In the genomic region with DNA sequence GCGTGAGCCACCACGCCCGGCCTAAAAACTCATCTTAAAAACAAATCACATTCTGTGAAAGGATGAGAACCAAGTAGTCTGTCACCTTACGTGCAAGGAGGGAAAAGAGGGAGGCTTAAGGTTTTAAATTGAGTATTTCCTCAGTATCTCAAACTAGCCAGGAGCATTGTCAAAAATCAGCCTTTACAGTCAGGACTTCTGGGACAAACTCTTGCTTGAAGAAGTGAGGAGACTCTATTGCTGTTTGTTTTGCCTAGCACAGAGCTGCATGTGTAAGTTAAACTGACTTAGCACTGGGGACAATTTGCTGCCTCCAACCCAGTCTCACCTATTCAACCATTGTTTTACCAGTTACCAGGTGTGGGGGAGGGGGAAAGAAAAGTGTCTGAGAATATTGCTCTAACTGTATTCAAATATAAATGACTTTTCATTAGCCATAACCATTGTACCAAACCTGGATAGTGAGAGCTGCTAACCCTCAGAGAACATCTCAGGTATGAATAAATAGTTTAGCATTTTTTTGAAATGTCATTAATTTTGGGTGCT, we compare ENCODE assay signal across 22 cellular contexts. TPM values are rescaled to one million over a fixed set of nuclear protein-coding genes. Genes with fewer than 3 reads are reported as not detected.
DNase-seq lines count a peak whose midpoint lies in the region; ATAC-seq, FAIRE-seq and TF ChIP-seq lines count a peak whose summit lies in the region.
"Had no signal": no experiment of that assay in that cellular context is flagged by ENCODE, and none has a peak within 500 bp of the region (broad histone marks: within the 10 kb centered on the region; RNA-seq: fewer than 3 reads in every experiment).

No MANE protein-coding gene starts in this region.

- no peak for DNase-seq in GM12892 (ENCODE audit: insufficient read length)
- no peak for DNase-seq in mammary epithelial cell
- peak; percentile 37 for DNase-seq in osteoblast (ENCODE audit: insufficient read length, low spot score, missing footprints)
- DNase-seq in GM19240 (ENCODE audit: insufficient read length, low spot score) = no peak
- DNase-seq in foreskin melanocyte = no peak
- DNase-seq: activated CD4-positive, alpha-beta memory T cell treated with anti-CD3 and anti-CD28 coated beads for 36 hours; activated naive CD4-positive, alpha-beta T cell treated with anti-CD3 and anti-CD28 coated beads, Interleukin-2, amount 10 ng/mL, durations not matched to agents 7 days and 5 days; activated T-cell treated with anti-CD3 and anti-CD28 coated beads, Interleukin-2, amount 50 U/mL, for 4 hours; BE2C; DMS 273 treated with DMSO at 0.1 percent for 48 hours; mesenchymal stem cell; naive thymus-derived CD4-positive, alpha-beta T cell; NCI-H1105; OCI-M1; SHP77 treated with DMSO at 0.1 percent for 48 hours; stimulated activated CD4-positive, alpha-beta T cell treated with anti-CD3 and anti-CD28 coated beads, Interleukin-2, amount 100 ng/mL, for 24 hours; stimulated activated naive CD4-positive, alpha-beta T cell treated with Interleukin-2 at 50 U/mL for 16 hours; transverse colon had no signal

- H3K36me3 ChIP-seq in Loucy (ENCODE audit: insufficient read depth, low read length) (no peaks in the 10 kb centered on the region), mammary epithelial cell (ENCODE audit: insufficient read depth, low read length) (no peaks in the 10 kb centered on the region), osteoblast (ENCODE audit: insufficient read depth, low read length) (no peaks in the 10 kb centered on the region)
- H3K36me3 ChIP-seq: BE2C, transverse colon had no signal

- H3K4me2 ChIP-seq in Loucy (ENCODE audit: low read depth, low read length, poor library complexity, severe bottlenecking) = peak overlapping the region; percentile 98
- peak overlapping the region; percentile 74 for H3K4me2 ChIP-seq in mammary epithelial cell (ENCODE audit: insufficient read depth, low read depth, low read length)
- no peak overlapping the region for H3K4me2 ChIP-seq in osteoblast (ENCODE audit: insufficient read depth, low read length)

- peak overlapping the region; percentile 97 for H3K4me3 ChIP-seq in Loucy (ENCODE audit: low read length, poor library complexity, severe bottlenecking)
- no peak overlapping the region for H3K4me3 ChIP-seq in mammary epithelial cell (replicated peaks in 1 of 3; ENCODE audit: insufficient read depth in 1 of 3, low read depth in 2 of 3, low read length in 3 of 3)
- no peak overlapping the region for H3K4me3 ChIP-seq in osteoblast (ENCODE audit: insufficient read depth, low read length)
- H3K4me3 ChIP-seq: coronary artery had no signal

- H3K9me3 ChIP-seq in Loucy (ENCODE audit: insufficient read depth, low read depth, low read length) (no peaks in the 10 kb centered on the region), mammary epithelial cell (replicated peaks; ENCODE audit: insufficient read depth, low read length) (no peaks in the 10 kb centered on the region), osteoblast (ENCODE audit: low read depth, low read length) (no peaks in the 10 kb centered on the region)
- H3K9me3 ChIP-seq: BE2C, transverse colon had no signal

- ATAC-seq in GM18520 (IDR thresholded peaks at IDR 0.05; ENCODE audit: unreplicated experiment) = no peak
- ATAC-seq: activated T-cell treated with anti-CD3 and anti-CD28 coated beads, Interleukin-2, amount 50 U/mL, for 4 hours; naive thymus-derived CD4-positive, alpha-beta T cell had no signal

- H4K20me1 ChIP-seq in Loucy (ENCODE audit: insufficient read depth, low read length, poor library complexity, severe bottlenecking) (peaks cover 32% of the 10 kb centered on the region), mammary epithelial cell (ENCODE audit: insufficient read depth, low read length) (no peaks in the 10 kb centered on the region), osteoblast (ENCODE audit: insufficient read depth, low read length) (peaks cover 21% of the 10 kb centered on the region)

- peaks cover 31% of the 10 kb centered on the region for H3K4me1 ChIP-seq in Loucy (ENCODE audit: insufficient read depth, low read length, poor library complexity, severe bottlenecking)
- peaks cover 5% of the 10 kb centered on the region for H3K4me1 ChIP-seq in mammary epithelial cell (ENCODE audit: insufficient read depth, low read length)
- H3K4me1 ChIP-seq in osteoblast (ENCODE audit: insufficient read depth, low read length) = peaks cover 10% of the 10 kb centered on the region
- H3K4me1 ChIP-seq: BE2C had no signal

- H3K9ac ChIP-seq in Loucy (ENCODE audit: low read depth, low read length, poor library complexity, severe bottlenecking) (peak overlapping the region; percentile 100), mammary epithelial cell (ENCODE audit: insufficient read depth, low read length) (no peak overlapping the region)

- WGBS in mammary epithelial cell (ENCODE audit: low coverage, missing lambda C conversion rate) = 100% methylated on average over 1 of the region's 4 CpGs

- dilution Hi-C loops in mammary epithelial cell (cut with HindIII; ENCODE audit: low sequenced_read_pairs) = no loop called here

- in situ Hi-C loops in mammary epithelial cell (cut with MboI; ENCODE audit: low sequenced_read_pairs in 2 of 2) = no loop called here

- intact Hi-C loops in mammary epithelial cell (cut with micrococcal nuclease) = no loop called here

- TF ChIP-seq POLR2A in GM12892 (IDR thresholded peaks at IDR 0.05; ENCODE audit: low read depth, low read length) = no peak

- H3K27ac ChIP-seq in mammary epithelial cell (ENCODE audit: insufficient read depth, low read depth, low read length) (no peak overlapping the region), osteoblast (ENCODE audit: low read depth, low read length) (no peak overlapping the region)
- H3K27ac ChIP-seq: KMS-11 had no signal

- FAIRE-seq in GM12892 (lab: Jason Lieb, UNC) = peak; percentile 44

- TF ChIP-seq CTCF in Loucy (conservative IDR thresholded peaks at IDR 0.05; ENCODE audit: low read length) (no peak), mammary epithelial cell (conservative IDR thresholded peaks at IDR 0.05 in 1 of 2, IDR thresholded peaks at IDR 0.05 in 1 of 2; ENCODE audit: extremely low read depth in 1 of 2, insufficient read depth in 1 of 2, low read depth in 1 of 2, low read length in 2 of 2) (no peak), osteoblast (IDR thresholded peaks at IDR 0.05; ENCODE audit: extremely low read depth, low read depth, low read length) (no peak)

- no TSS peak for BruUV-seq in mammary epithelial cell (replicated peaks; lab: Mats Ljungman, UMichigan)

- H3K9me2 ChIP-seq in Loucy (replicated peaks; ENCODE audit: low read depth, low read length) = no peaks in the 10 kb centered on the region

- H3K27me3 ChIP-seq in Loucy (ENCODE audit: insufficient read depth, low read length, poor library complexity, severe bottlenecking) (no peaks in the 10 kb centered on the region), mammary epithelial cell (ENCODE audit: insufficient read depth, low read length) (no peaks in the 10 kb centered on the region), osteoblast (ENCODE audit: insufficient read depth, low read length) (no peaks in the 10 kb centered on the region)
- H3K27me3 ChIP-seq: BE2C, transverse colon had no signal

- peaks cover 87% of the 10 kb centered on the region for H3K79me2 ChIP-seq in Loucy (ENCODE audit: insufficient read depth, low read length)
- H3K79me2 ChIP-seq in mammary epithelial cell (ENCODE audit: insufficient read depth, low read length) = peaks cover 86% of the 10 kb centered on the region
- peaks cover 68% of the 10 kb centered on the region for H3K79me2 ChIP-seq in osteoblast (ENCODE audit: insufficient read depth, low read length)

- CTCF ChIA-PET in mammary epithelial cell (lab: Charles Lee; ENCODE audit: low non-redundant PET) = no interaction called here

- H3F3A ChIP-seq in Loucy (ENCODE audit: low read depth) = peaks cover 3% of the 10 kb centered on the region

- no peak overlapping the region for H2AFZ ChIP-seq in Loucy (ENCODE audit: low read length)
- no peak overlapping the region for H2AFZ ChIP-seq in mammary epithelial cell (ENCODE audit: low read depth, low read length)
- no peak overlapping the region for H2AFZ ChIP-seq in osteoblast (ENCODE audit: low read length)

RNA-seq across cellular contexts. Expression of a gene that starts 3.6 kb away (rescaled TPM):
- polyA plus RNA-seq in GM12892 (2012; ENCODE audit: missing spikeins) = 4.6 TPM
- 10 to 100 TPM; 12.7 to 17.7 TPM for total RNA-seq in mammary epithelial cell
- 5.9 TPM for polyA plus RNA-seq in mammary epithelial cell
- 33.6 TPM for polyA minus RNA-seq in mammary epithelial cell
- 9.0 and 10.6 TPM in 2 replicates for total RNA-seq in osteoblast
